31 cellular contexts compared by ENCODE assay signal in the genomic region with DNA sequence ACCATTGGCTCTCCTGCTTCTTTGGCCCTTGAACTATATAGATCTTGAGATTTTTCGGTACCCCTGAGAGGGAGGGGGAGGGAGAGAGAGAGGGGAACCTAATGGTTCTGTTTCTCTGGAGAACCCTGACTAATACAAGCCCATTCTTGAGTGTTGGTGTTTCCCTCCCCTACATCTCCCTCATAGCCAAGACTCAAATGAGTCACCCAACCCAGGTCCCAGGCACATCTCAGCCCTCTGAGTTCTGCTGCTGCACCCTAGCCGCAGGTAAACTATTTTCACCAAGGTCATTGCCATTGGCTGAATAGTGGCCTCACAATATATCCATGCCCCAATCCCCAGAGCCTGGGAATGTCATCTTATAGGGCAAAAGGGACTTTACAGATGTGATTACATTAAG.
"Had no signal": no experiment of that assay in that cellular context is flagged by ENCODE, and none has a peak within 500 bp of the region (broad histone marks: within the 10 kb centered on the region; RNA-seq: fewer than 3 reads in every experiment).

No MANE protein-coding gene starts in this region.

- H3K4me3 Mint-ChIP-seq: activated CD4-positive, alpha-beta memory T cell treated with anti-CD3 and anti-CD28 coated beads for 36 hours; activated CD4-positive, alpha-beta T cell treated with anti-CD3 and anti-CD28 coated beads for 36 hours; activated CD4-positive, alpha-beta T cell treated with anti-CD3 and anti-CD28 coated beads, Interleukin-2, amount 10 ng/mL, durations not matched to agents 24 days and 14 days; activated CD8-positive, alpha-beta memory T cell treated with anti-CD3 and anti-CD28 coated beads, Interleukin-2, amount 10 ng/mL, durations not matched to agents 7 days and 5 days; activated CD8-positive, alpha-beta T cell treated with anti-CD3 and anti-CD28 coated beads, Interleukin-2, amount 10 ng/mL, durations not matched to agents 7 days and 5 days; activated naive CD4-positive, alpha-beta T cell treated with anti-CD3 and anti-CD28 coated beads for 36 hours; activated naive CD4-positive, alpha-beta T cell treated with anti-CD3 and anti-CD28 coated beads, Interleukin-2, amount 50 U/mL, for 24 hours; activated naive CD8-positive, alpha-beta T cell treated with anti-CD3 and anti-CD28 coated beads for 36 hours; activated naive CD8-positive, alpha-beta T cell treated with anti-CD3 and anti-CD28 coated beads, Interleukin-2, amount 50 U/mL, for 24 hours; activated T-helper 1 cell treated with anti-CD3 and anti-CD28 coated beads, Interleukin-12 subunit alpha, Interleukin-12 subunit beta, Interleukin-2, Interleukin-4 antibody, amounts not matched to agents 30 ng/mL and 10 ng/mL and 1 ng/mL, durations not matched to agents 14 hours and 24 hours and 36 hours; brain; central memory CD8-positive, alpha-beta T cell; dendritic cell treated with granulocyte-macrophage colony-stimulating factor and Interleukin-4, amounts not matched to agents 40 ng/mL and 50 ng/mL, for 4 days; endodermal cell had no signal

- H3K27ac Mint-ChIP-seq: activated CD4-positive, alpha-beta memory T cell treated with anti-CD3 and anti-CD28 coated beads for 36 hours; activated CD4-positive, alpha-beta T cell treated with anti-CD3 and anti-CD28 coated beads for 36 hours; activated CD4-positive, alpha-beta T cell treated with anti-CD3 and anti-CD28 coated beads, Interleukin-2, amount 10 ng/mL, durations not matched to agents 24 days and 14 days; activated CD8-positive, alpha-beta memory T cell treated with anti-CD3 and anti-CD28 coated beads, Interleukin-2, amount 10 ng/mL, durations not matched to agents 7 days and 5 days; activated CD8-positive, alpha-beta T cell treated with anti-CD3 and anti-CD28 coated beads, Interleukin-2, amount 10 ng/mL, durations not matched to agents 7 days and 5 days; activated naive CD4-positive, alpha-beta T cell treated with anti-CD3 and anti-CD28 coated beads for 36 hours; activated naive CD4-positive, alpha-beta T cell treated with anti-CD3 and anti-CD28 coated beads, Interleukin-2, amount 50 U/mL, for 24 hours; activated naive CD8-positive, alpha-beta T cell treated with anti-CD3 and anti-CD28 coated beads for 36 hours; activated naive CD8-positive, alpha-beta T cell treated with anti-CD3 and anti-CD28 coated beads, Interleukin-2, amount 50 U/mL, for 24 hours; activated T-helper 1 cell treated with anti-CD3 and anti-CD28 coated beads, Interleukin-12 subunit alpha, Interleukin-12 subunit beta, Interleukin-2, Interleukin-4 antibody, amounts not matched to agents 30 ng/mL and 10 ng/mL and 1 ng/mL, durations not matched to agents 14 hours and 24 hours and 36 hours; activated T-helper 2 cell treated with anti-CD3 and anti-CD28 coated beads, Interferon-gamma antibody, Interleukin-2, Interleukin-4, amounts not matched to agents 10 μg/mL and 5 μg/mL and 100 μg/mL, durations not matched to agents 14 hours and 24 hours and 36 hours; dendritic cell treated with granulocyte-macrophage colony-stimulating factor and Interleukin-4, amounts not matched to agents 40 ng/mL and 50 ng/mL, for 4 days; endodermal cell had no signal

- ATAC-seq: activated CD4-positive, alpha-beta T cell treated with anti-CD3 and anti-CD28 coated beads for 36 hours; activated CD8-positive, alpha-beta memory T cell treated with anti-CD3 and anti-CD28 coated beads, Interleukin-2, amount 10 ng/mL, durations not matched to agents 7 days and 5 days; activated CD8-positive, alpha-beta T cell treated with anti-CD3 and anti-CD28 coated beads, Interleukin-2, amount 10 ng/mL, durations not matched to agents 7 days and 5 days; activated naive CD8-positive, alpha-beta T cell treated with anti-CD3 and anti-CD28 coated beads, Interleukin-2, amount 50 U/mL, for 24 hours; esophagus mucosa had no signal

- H3K4me1 ChIP-seq: adrenal gland, ascending aorta, breast epithelium had no signal

- H3K4me1 Mint-ChIP-seq: activated CD4-positive, alpha-beta T cell treated with anti-CD3 and anti-CD28 coated beads for 36 hours; activated CD4-positive, alpha-beta T cell treated with anti-CD3 and anti-CD28 coated beads, Interleukin-2, amount 10 ng/mL, durations not matched to agents 24 days and 14 days; activated CD8-positive, alpha-beta memory T cell treated with anti-CD3 and anti-CD28 coated beads, Interleukin-2, amount 10 ng/mL, durations not matched to agents 7 days and 5 days; activated naive CD4-positive, alpha-beta T cell treated with anti-CD3 and anti-CD28 coated beads, Interleukin-2, amount 50 U/mL, for 24 hours; activated naive CD8-positive, alpha-beta T cell treated with anti-CD3 and anti-CD28 coated beads for 36 hours; activated naive CD8-positive, alpha-beta T cell treated with anti-CD3 and anti-CD28 coated beads, Interleukin-2, amount 50 U/mL, for 24 hours; central memory CD8-positive, alpha-beta T cell had no signal

- H3K27me3 ChIP-seq: adrenal gland, ascending aorta, breast epithelium, cardiac muscle cell had no signal

- H3K36me3 ChIP-seq: adrenal gland, ascending aorta, breast epithelium, cardiac muscle cell had no signal

- H3K9me3 ChIP-seq: adrenal gland, ascending aorta, breast epithelium had no signal

- H3K9me3 Mint-ChIP-seq: activated CD4-positive, alpha-beta memory T cell treated with anti-CD3 and anti-CD28 coated beads for 36 hours; activated CD4-positive, alpha-beta T cell treated with anti-CD3 and anti-CD28 coated beads, Interleukin-2, amount 10 ng/mL, durations not matched to agents 24 days and 14 days; activated naive CD4-positive, alpha-beta T cell treated with anti-CD3 and anti-CD28 coated beads, Interleukin-2, amount 50 U/mL, for 24 hours; activated naive CD8-positive, alpha-beta T cell treated with anti-CD3 and anti-CD28 coated beads for 36 hours; activated T-helper 1 cell treated with anti-CD3 and anti-CD28 coated beads, Interleukin-12 subunit alpha, Interleukin-12 subunit beta, Interleukin-2, Interleukin-4 antibody, amounts not matched to agents 30 ng/mL and 10 ng/mL and 1 ng/mL, durations not matched to agents 14 hours and 24 hours and 36 hours; activated T-helper 2 cell treated with anti-CD3 and anti-CD28 coated beads, Interferon-gamma antibody, Interleukin-2, Interleukin-4, amounts not matched to agents 10 μg/mL and 5 μg/mL and 100 μg/mL, durations not matched to agents 14 hours and 24 hours and 36 hours; endodermal cell had no signal

- DNase-seq: activated CD4-positive, alpha-beta memory T cell treated with anti-CD3 and anti-CD28 coated beads for 36 hours; activated CD4-positive, alpha-beta T cell treated with anti-CD3 and anti-CD28 coated beads for 36 hours; activated CD4-positive, alpha-beta T cell treated with anti-CD3 and anti-CD28 coated beads, Interleukin-2, amount 10 ng/mL, durations not matched to agents 24 days and 14 days; activated CD4-positive, CD25-positive, alpha-beta regulatory T cell; activated CD4-positive, CD25-positive, alpha-beta regulatory T cell treated with anti-CD3 and anti-CD28 coated beads, Interleukin-2, amount 50 U/mL, for 72 hours; activated CD8-positive, alpha-beta memory T cell treated with anti-CD3 and anti-CD28 coated beads, Interleukin-2, amount 10 ng/mL, durations not matched to agents 7 days and 5 days; activated CD8-positive, alpha-beta memory T cell treated with anti-CD3 and anti-CD28 coated beads, Interleukin-2, amount 50 U/mL, for 4 hours; activated CD8-positive, alpha-beta T cell treated with anti-CD3 and anti-CD28 coated beads, Interleukin-2, amount 10 ng/mL, durations not matched to agents 7 days and 5 days; activated effector memory CD4-positive, alpha-beta T cell treated with anti-CD3 and anti-CD28 coated beads, Interleukin-2, amount 50 U/mL, for 16 hours; activated naive CD4-positive, alpha-beta T cell treated with anti-CD3 and anti-CD28 coated beads for 36 hours; activated naive CD8-positive, alpha-beta T cell treated with anti-CD3 and anti-CD28 coated beads for 36 hours; activated naive CD8-positive, alpha-beta T cell treated with anti-CD3 and anti-CD28 coated beads, Interleukin-2, amount 50 U/mL, for 24 hours; activated T-cell treated with anti-CD3 and anti-CD28 coated beads, Interleukin-2, amount 50 U/mL, for 1 hour; activated T-cell treated with anti-CD3 and anti-CD28 coated beads, Interleukin-2, amount 50 U/mL, for 48 hours; adrenal gland; amygdala; dorsolateral prefrontal cortex; effector memory CD4-positive, alpha-beta T cell; endodermal cell; T-helper 2 cell had no signal

- H3K36me3 Mint-ChIP-seq: activated CD4-positive, alpha-beta memory T cell treated with anti-CD3 and anti-CD28 coated beads for 36 hours; activated CD8-positive, alpha-beta memory T cell treated with anti-CD3 and anti-CD28 coated beads, Interleukin-2, amount 10 ng/mL, durations not matched to agents 7 days and 5 days; activated naive CD4-positive, alpha-beta T cell treated with anti-CD3 and anti-CD28 coated beads, Interleukin-2, amount 50 U/mL, for 24 hours; activated naive CD8-positive, alpha-beta T cell treated with anti-CD3 and anti-CD28 coated beads for 36 hours; brain had no signal

- H3K27ac ChIP-seq: adrenal gland, ascending aorta, cardiac muscle cell, coronary artery, dorsolateral prefrontal cortex had no signal

- H3K4me3 ChIP-seq: adrenal gland, ascending aorta, breast epithelium, cardiac muscle cell, coronary artery, dorsolateral prefrontal cortex had no signal

- H3K27me3 Mint-ChIP-seq: activated CD8-positive, alpha-beta memory T cell treated with anti-CD3 and anti-CD28 coated beads, Interleukin-2, amount 10 ng/mL, durations not matched to agents 7 days and 5 days; activated naive CD4-positive, alpha-beta T cell treated with anti-CD3 and anti-CD28 coated beads, Interleukin-2, amount 50 U/mL, for 24 hours; activated naive CD8-positive, alpha-beta T cell treated with anti-CD3 and anti-CD28 coated beads, Interleukin-2, amount 50 U/mL, for 24 hours; central memory CD8-positive, alpha-beta T cell; dendritic cell treated with granulocyte-macrophage colony-stimulating factor and Interleukin-4, amounts not matched to agents 40 ng/mL and 50 ng/mL, for 4 days had no signal
